1 cellular context compared by ENCODE assay signal in the genomic region with DNA sequence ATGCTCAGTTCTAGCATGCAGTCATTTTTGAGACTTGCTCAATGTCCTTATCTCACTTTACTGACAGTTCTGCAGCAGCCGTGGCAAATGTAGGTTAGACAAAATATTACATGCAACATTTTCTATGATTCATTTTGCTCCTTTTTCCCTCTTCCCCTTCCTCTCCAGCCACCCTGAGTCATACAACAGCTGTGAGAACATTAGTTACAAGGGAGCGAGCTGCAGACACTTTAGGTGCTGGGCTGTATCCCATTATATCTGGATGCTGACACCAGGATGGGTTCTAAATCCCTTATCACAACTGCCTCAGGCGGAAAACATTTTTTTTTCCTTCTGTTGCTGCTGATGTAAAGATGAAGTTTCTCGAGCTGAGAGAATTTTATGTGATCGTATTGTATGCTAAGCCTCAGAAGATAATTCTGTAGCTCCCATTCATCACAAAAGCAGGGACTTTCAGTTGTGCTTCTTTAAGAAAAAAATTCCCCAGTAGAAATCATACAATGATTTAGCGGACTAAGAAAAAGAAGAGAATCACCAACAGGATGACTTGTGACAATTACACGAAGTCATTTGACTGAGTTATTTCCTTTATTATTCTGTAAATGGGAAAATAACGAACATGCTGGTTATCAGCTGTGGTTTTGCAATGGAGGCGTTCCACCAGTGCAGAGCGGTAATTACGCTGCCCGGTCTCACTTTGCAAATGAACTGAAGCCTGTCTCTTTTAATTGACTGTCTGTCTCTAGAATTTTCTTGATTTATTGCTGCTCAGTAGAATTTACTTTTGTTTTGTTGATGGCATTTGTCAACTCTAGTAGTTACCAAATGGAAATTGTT.
TF ChIP-seq lines count a peak whose summit lies in the region.

No MANE protein-coding gene starts in this region.

TF ChIP-seq in SK-N-SH treated with all-trans-retinoic acid at 6 μM for 48 hours, 23 proteins besides CTCF, POLR2A, EP300 and RAD21 (continued from another document):
- TF ChIP-seq CSDC2 (CRISPR knock-in tag; IDR thresholded peaks at IDR 0.05) (no peak), TOX (CRISPR knock-in tag; IDR thresholded peaks at IDR 0.05; ENCODE audit: borderline replicate concordance) (no peak), GLIS3 (CRISPR knock-in tag; IDR thresholded peaks at IDR 0.05) (no peak), ZFP30 (CRISPR knock-in tag; IDR thresholded peaks at IDR 0.05) (no peak), PPARA (CRISPR knock-in tag; IDR thresholded peaks at IDR 0.05; ENCODE audit: borderline replicate concordance) (no peak)
- TF ChIP-seq, protein P1, sequence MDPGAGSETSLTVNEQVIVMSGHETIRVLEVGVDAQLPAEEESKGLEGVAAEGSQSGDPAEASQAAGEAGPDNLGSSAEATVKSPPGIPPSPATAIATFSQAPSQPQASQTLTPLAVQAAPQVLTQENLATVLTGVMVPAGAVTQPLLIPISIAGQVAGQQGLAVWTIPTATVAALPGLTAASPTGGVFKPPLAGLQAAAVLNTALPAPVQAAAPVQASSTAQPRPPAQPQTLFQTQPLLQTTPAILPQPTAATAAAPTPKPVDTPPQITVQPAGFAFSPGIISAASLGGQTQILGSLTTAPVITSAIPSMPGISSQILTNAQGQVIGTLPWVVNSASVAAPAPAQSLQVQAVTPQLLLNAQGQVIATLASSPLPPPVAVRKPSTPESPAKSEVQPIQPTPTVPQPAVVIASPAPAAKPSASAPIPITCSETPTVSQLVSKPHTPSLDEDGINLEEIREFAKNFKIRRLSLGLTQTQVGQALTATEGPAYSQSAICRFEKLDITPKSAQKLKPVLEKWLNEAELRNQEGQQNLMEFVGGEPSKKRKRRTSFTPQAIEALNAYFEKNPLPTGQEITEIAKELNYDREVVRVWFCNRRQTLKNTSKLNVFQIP (CRISPR knock-in tag; IDR thresholded peaks at IDR 0.05; ENCODE audit: borderline replicate concordance, low read depth), result no peak
- TF ChIP-seq, protein P2, sequence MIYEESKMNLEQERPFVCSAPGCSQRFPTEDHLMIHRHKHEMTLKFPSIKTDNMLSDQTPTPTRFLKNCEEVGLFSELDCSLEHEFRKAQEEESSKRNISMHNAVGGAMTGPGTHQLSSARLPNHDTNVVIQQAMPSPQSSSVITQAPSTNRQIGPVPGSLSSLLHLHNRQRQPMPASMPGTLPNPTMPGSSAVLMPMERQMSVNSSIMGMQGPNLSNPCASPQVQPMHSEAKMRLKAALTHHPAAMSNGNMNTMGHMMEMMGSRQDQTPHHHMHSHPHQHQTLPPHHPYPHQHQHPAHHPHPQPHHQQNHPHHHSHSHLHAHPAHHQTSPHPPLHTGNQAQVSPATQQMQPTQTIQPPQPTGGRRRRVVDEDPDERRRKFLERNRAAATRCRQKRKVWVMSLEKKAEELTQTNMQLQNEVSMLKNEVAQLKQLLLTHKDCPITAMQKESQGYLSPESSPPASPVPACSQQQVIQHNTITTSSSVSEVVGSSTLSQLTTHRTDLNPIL (CRISPR knock-in tag; IDR thresholded peaks at IDR 0.05; ENCODE audit: low read depth), result no peak
